In the genomic region with DNA sequence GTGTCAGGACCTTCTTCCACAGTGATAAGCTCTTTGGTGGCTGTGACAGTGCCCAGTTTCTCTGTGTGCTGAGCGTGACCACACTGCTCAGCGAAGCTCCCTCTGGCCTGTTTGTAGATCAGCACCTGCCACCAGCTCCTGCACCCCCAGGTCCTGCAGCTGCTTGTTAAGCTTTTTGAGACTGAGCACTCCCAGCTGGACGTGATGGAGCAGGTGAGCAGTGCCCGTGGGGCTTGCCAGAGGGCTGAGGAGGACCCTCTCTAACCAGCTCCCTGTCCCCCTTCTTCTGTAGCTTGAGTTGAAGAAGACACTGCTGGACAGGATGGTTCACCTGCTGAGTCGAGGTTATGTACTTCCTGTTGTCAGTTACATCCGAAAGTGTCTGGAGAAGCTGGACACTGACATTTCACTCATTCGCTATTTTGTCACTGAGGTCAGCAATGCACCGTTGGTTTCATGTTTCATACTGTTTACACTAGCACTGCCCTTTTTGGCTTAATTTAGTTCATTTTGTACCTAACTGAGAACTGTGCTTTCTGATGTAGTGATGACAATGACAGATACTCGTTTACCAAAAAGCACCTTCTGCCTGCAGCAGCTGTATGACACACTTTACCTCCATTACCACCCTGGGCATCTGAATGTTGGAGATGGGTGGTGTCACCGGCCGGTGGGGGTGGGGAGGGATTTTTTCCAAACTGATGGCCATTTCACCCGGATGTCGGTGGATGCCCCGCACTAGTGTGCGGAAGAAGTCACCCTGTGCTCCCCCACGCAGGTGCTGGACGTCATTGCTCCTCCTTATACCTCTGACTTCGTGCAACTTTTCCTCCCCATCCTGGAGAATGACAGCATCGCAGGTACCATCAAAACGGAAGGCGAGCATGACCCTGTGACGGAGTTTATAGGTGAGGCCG, we compare ENCODE assay signal across 1 cellular context.
TF ChIP-seq lines count a peak whose summit lies in the region.

No MANE protein-coding gene starts in this region.

TF ChIP-seq in liver, 16 proteins besides CTCF, POLR2A, EP300 and RAD21 (continued from another document):
- TF ChIP-seq, protein P1, sequence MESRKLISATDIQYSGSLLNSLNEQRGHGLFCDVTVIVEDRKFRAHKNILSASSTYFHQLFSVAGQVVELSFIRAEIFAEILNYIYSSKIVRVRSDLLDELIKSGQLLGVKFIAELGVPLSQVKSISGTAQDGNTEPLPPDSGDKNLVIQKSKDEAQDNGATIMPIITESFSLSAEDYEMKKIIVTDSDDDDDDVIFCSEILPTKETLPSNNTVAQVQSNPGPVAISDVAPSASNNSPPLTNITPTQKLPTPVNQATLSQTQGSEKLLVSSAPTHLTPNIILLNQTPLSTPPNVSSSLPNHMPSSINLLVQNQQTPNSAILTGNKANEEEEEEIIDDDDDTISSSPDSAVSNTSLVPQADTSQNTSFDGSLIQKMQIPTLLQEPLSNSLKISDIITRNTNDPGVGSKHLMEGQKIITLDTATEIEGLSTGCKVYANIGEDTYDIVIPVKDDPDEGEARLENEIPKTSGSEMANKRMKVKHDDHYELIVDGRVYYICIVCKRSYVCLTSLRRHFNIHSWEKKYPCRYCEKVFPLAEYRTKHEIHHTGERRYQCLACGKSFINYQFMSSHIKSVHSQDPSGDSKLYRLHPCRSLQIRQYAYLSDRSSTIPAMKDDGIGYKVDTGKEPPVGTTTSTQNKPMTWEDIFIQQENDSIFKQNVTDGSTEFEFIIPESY (IDR thresholded peaks at IDR 0.05) = no peak
- TF ChIP-seq, protein P2, sequence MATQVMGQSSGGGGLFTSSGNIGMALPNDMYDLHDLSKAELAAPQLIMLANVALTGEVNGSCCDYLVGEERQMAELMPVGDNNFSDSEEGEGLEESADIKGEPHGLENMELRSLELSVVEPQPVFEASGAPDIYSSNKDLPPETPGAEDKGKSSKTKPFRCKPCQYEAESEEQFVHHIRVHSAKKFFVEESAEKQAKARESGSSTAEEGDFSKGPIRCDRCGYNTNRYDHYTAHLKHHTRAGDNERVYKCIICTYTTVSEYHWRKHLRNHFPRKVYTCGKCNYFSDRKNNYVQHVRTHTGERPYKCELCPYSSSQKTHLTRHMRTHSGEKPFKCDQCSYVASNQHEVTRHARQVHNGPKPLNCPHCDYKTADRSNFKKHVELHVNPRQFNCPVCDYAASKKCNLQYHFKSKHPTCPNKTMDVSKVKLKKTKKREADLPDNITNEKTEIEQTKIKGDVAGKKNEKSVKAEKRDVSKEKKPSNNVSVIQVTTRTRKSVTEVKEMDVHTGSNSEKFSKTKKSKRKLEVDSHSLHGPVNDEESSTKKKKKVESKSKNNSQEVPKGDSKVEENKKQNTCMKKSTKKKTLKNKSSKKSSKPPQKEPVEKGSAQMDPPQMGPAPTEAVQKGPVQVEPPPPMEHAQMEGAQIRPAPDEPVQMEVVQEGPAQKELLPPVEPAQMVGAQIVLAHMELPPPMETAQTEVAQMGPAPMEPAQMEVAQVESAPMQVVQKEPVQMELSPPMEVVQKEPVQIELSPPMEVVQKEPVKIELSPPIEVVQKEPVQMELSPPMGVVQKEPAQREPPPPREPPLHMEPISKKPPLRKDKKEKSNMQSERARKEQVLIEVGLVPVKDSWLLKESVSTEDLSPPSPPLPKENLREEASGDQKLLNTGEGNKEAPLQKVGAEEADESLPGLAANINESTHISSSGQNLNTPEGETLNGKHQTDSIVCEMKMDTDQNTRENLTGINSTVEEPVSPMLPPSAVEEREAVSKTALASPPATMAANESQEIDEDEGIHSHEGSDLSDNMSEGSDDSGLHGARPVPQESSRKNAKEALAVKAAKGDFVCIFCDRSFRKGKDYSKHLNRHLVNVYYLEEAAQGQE (IDR thresholded peaks at IDR 0.05) = peak; percentile 25
- TF ChIP-seq, protein P3, sequence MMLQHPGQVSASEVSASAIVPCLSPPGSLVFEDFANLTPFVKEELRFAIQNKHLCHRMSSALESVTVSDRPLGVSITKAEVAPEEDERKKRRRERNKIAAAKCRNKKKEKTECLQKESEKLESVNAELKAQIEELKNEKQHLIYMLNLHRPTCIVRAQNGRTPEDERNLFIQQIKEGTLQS (IDR thresholded peaks at IDR 0.05) = no peak
- TF ChIP-seq EGR1 (IDR thresholded peaks at IDR 0.05; ENCODE audit: low read depth in 2 of 2) (no peak), RXRA (IDR thresholded peaks at IDR 0.05) (peak in 1 of 2 donors; percentile 55)
